In genomic region chr6:117531758-117532276, GRCh38 we compare ENCODE assay signal across 2 cellular contexts.
TF ChIP-seq lines count a peak whose summit lies in the region.

No MANE protein-coding gene starts in this region.

TF ChIP-seq in A549, 52 proteins besides CTCF, POLR2A, EP300 and RAD21 (continued from another document):
- TF ChIP-seq TP53 (CRISPR knock-in tag; IDR thresholded peaks at IDR 0.05) (no peak), USF2 (IDR thresholded peaks at IDR 0.05) (no peak), ZNF302 (CRISPR knock-in tag; IDR thresholded peaks at IDR 0.05) (no peak), RARB (CRISPR knock-in tag; IDR thresholded peaks at IDR 0.05) (no peak), CHD2 (IDR thresholded peaks at IDR 0.05; ENCODE audit: low read length, partially characterized antibody) (no peak), ZSCAN20 (CRISPR knock-in tag; IDR thresholded peaks at IDR 0.05) (no peak), JUNB (IDR thresholded peaks at IDR 0.05) (no peak), ZFP36 (IDR thresholded peaks at IDR 0.05; ENCODE audit: borderline replicate concordance, partially characterized antibody) (no peak), PBX3 (IDR thresholded peaks at IDR 0.05) (no peak), NFE2L2 (conservative IDR thresholded peaks at IDR 0.05; ENCODE audit: low read length) (no peak), EHF (CRISPR knock-in tag; IDR thresholded peaks at IDR 0.05) (no peak), MYC (IDR thresholded peaks at IDR 0.05; ENCODE audit: borderline replicate concordance, low read length) (no peak), BHLHE40 (IDR thresholded peaks at IDR 0.05; ENCODE audit: low read depth, low read length) (no peak)

TF ChIP-seq in neural cell, 6 proteins besides CTCF, POLR2A, EP300 and RAD21 (continued from another document):
- TF ChIP-seq REST (IDR thresholded peaks at IDR 0.05; ENCODE audit: borderline replicate concordance) (no peak), TAF1 (IDR thresholded peaks at IDR 0.05; ENCODE audit: low read depth) (no peak), MXI1 (conservative IDR thresholded peaks at IDR 0.05; ENCODE audit: poor library complexity, severe bottlenecking) (no peak), EZH2 (IDR thresholded peaks at IDR 0.05; ENCODE audit: borderline replicate concordance, insufficient read depth, low read length, poor library complexity, severe bottlenecking) (no peak), POLR2AphosphoS5 (IDR thresholded peaks at IDR 0.05) (no peak)
